1 cellular context compared by ENCODE assay signal in genomic region chr3:44914936-44915335, GRCh38.
TF ChIP-seq lines count a peak whose summit lies in the region.

No MANE protein-coding gene starts in this region.

TF ChIP-seq in IMR-90, 13 proteins besides CTCF, POLR2A, EP300 and RAD21 (continued from another document):
- TF ChIP-seq ELK1 (IDR thresholded peaks at IDR 0.05; ENCODE audit: borderline replicate concordance, low read depth, low read length), result no peak
